Comparison of ENCODE assay signal across 19 cellular contexts in the genomic region with DNA sequence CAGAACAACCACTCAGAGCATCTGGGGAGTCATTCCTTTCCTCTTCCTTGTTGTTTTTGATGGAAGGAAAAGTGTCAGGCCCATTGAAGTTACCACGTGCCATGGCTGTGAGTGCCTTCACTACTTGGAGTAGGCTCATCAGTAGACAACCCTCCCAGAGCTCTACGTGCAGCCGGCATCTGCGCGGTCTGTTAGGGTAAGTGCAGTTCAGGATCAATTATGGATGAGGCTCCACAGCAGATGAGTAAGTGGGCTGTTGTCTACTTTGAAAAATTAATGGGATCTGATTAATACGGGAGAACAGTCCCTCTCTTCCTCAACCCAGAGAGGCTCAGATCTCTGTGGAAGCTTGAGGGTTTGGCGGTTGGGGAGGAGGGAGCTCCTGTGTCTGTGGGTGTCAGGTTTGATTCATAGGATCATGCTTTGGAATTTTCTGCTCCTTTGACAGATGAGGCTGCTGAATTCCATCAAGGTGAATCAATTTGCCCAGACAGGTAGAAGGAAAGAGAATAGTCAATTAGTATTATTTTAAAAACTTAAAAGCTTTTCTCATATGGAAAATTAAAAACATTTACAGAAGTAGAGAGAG.
DNase-seq lines count a peak whose midpoint lies in the region; ATAC-seq and TF ChIP-seq lines count a peak whose summit lies in the region.
"Had no signal": no experiment of that assay in that cellular context is flagged by ENCODE, and none has a peak within 500 bp of the region (broad histone marks: within the 10 kb centered on the region; RNA-seq: fewer than 3 reads in every experiment).

No MANE protein-coding gene starts in this region.

- WGBS in prostate gland = 78% methylated on average over 7 of the region's 7 CpGs

- no peaks in the 10 kb centered on the region for H3K79me2 ChIP-seq in PC-9 (ENCODE audit: low read depth)

- H3K9me2 ChIP-seq in PC-9 (ENCODE audit: insufficient read depth) = no peaks in the 10 kb centered on the region

- H4K20me1 ChIP-seq in PC-9 (ENCODE audit: insufficient read depth) = no peaks in the 10 kb centered on the region

- H3K9me3 ChIP-seq in PC-9 (ENCODE audit: insufficient read depth, low read depth) = no peaks in the 10 kb centered on the region
- no peaks in the 10 kb centered on the region for H3K9me3 ChIP-seq in prostate gland
- H3K9me3 ChIP-seq: SJSA1 had no signal

- H3F3A ChIP-seq in PC-9 (ENCODE audit: insufficient read depth, low read depth) = no peaks in the 10 kb centered on the region

- peak; percentile 26 for DNase-seq in M059J (ENCODE audit: low read depth)
- peak; percentile 23 to 50 for DNase-seq in PC-9
- DNase-seq in epithelial cell of prostate (ENCODE audit: low read depth, low spot score) = no peak
- DNase-seq in prostate gland (ENCODE audit: low spot score) = peak; percentile 2
- no peak for DNase-seq in NCI-H1417 (lab: John Stamatoyannopoulos, UW)
- DNase-seq: ACHN, AML-193, KBM-7, NCI-H1436 treated with DMSO at 0.1 percent for 48 hours, NCI-H2081, NCI-H510A, NCI-H748 treated with DMSO at 0.1 percent for 48 hours, SW 1271 had no signal

- no TSS peak for BruUV-seq in PC-9 (replicated peaks; lab: Mats Ljungman, UMichigan)

- no peak overlapping the region for H3K27ac ChIP-seq in PC-9
- H3K27ac ChIP-seq in epithelial cell of prostate = peak overlapping the region; percentile 21
- H3K27ac ChIP-seq in prostate gland = no peak overlapping the region
- H3K27ac ChIP-seq: C4-2B, SJSA1 had no signal

- no peak overlapping the region for H3K4me2 ChIP-seq in PC-9
- H3K4me2 ChIP-seq: GM23338 had no signal

- TF ChIP-seq CTCF in PC-9 (conservative IDR thresholded peaks at IDR 0.05) (no peak), prostate gland (IDR thresholded peaks at IDR 0.05) (no peak)

- H3K4me1 ChIP-seq in PC-9 (replicated peaks; ENCODE audit: insufficient read depth) (no peaks in the 10 kb centered on the region), prostate gland (replicated peaks) (no peaks in the 10 kb centered on the region)
- H3K4me1 ChIP-seq: SJSA1 had no signal

- ATAC-seq in GM19455 (IDR thresholded peaks at IDR 0.05; ENCODE audit: unreplicated experiment) (no peak), HG02759 (IDR thresholded peaks at IDR 0.05; ENCODE audit: unreplicated experiment) (no peak)
- ATAC-seq: GM23338, HepG2 had no signal

- CTCF ChIA-PET in PC-9 (lab: Charles Lee) = interaction anchor here (0.5 to 0.6 kb wide), 2 partner anchors 56 to 255 kb away, joined by 3 to 5 read pairs; no protein-coding TSS in a partner anchor

- H3K36me3 ChIP-seq in PC-9 (ENCODE audit: low read depth) (no peaks in the 10 kb centered on the region), prostate gland (no peaks in the 10 kb centered on the region)
- H3K36me3 ChIP-seq: SJSA1 had no signal

- intact Hi-C loops in PC-9 (cut with micrococcal nuclease; ENCODE audit: unreplicated experiment) (no loop called here), prostate gland (cut with DNase I) (no loop called here)

- H2AFZ ChIP-seq in PC-9 = no peak overlapping the region
- H2AFZ ChIP-seq: GM23338 had no signal

- POLR2A ChIA-PET in PC-9 (lab: Charles Lee; ENCODE audit: unreplicated experiment) = no interaction called here

- H3K4me3 ChIP-seq in PC-9 = no peak overlapping the region
- H3K4me3 ChIP-seq in prostate gland = no peak overlapping the region
- H3K4me3 ChIP-seq: GM23338, SJSA1 had no signal

- H3K27me3 ChIP-seq in PC-9 (ENCODE audit: insufficient read depth, low read depth) (no peaks in the 10 kb centered on the region), prostate gland (replicated peaks; ENCODE audit: insufficient read depth) (no peaks in the 10 kb centered on the region)

- TF ChIP-seq POLR2A in prostate gland (IDR thresholded peaks at IDR 0.05) = no peak

Comparison
In these comparisons a context has a peak if more than half of its experiments do, and no peak if none do; other contexts are left out.
1. DNase-seq: peak in M059J (single experiment), PC-9 (2 of 2) and prostate gland (single experiment); none in epithelial cell of prostate (single experiment) and NCI-H1417 (0 of 3).